Comparison of ENCODE assay signal across 29 cellular contexts in genomic region chr10:56856569-56856968, GRCh38.
"Had no signal": no experiment of that assay in that cellular context is flagged by ENCODE, and none has a peak within 500 bp of the region (broad histone marks: within the 10 kb centered on the region; RNA-seq: fewer than 3 reads in every experiment).

No MANE protein-coding gene starts in this region.

- H3K4me1 ChIP-seq: esophagus squamous epithelium, gastrocnemius medialis, heart left ventricle, left lung, lower lobe of right lung had no signal

- H3K27ac Mint-ChIP-seq: endodermal cell; immature natural killer cell; mesothelial cell of epicardium; naive B cell; naive thymus-derived CD8-positive, alpha-beta T cell had no signal

- H3K9me3 Mint-ChIP-seq: endodermal cell, mesothelial cell of epicardium, naive B cell had no signal

- H3K27me3 Mint-ChIP-seq: naive B cell; naive thymus-derived CD8-positive, alpha-beta T cell had no signal

- H3K27ac ChIP-seq: coronary artery, dorsolateral prefrontal cortex, epithelial cell of prostate, esophagus squamous epithelium, gastrocnemius medialis, heart left ventricle, hepatocyte, left lung, lower lobe of right lung had no signal

- H3K9me3 ChIP-seq: esophagus squamous epithelium, gastrocnemius medialis, heart left ventricle, lower lobe of right lung, mucosa of descending colon had no signal

- H3K36me3 Mint-ChIP-seq: immature natural killer cell; mesothelial cell of epicardium; naive B cell; naive thymus-derived CD8-positive, alpha-beta T cell had no signal

- H3K4me2 ChIP-seq: hepatocyte had no signal

- H3K36me3 ChIP-seq: esophagus squamous epithelium, gastrocnemius medialis, heart left ventricle, left lung, lower lobe of right lung had no signal

- H3K4me3 Mint-ChIP-seq: endodermal cell; immature natural killer cell; mesothelial cell of epicardium; naive B cell; naive thymus-derived CD8-positive, alpha-beta T cell had no signal

- H3K4me1 Mint-ChIP-seq: endodermal cell; immature natural killer cell; mesothelial cell of epicardium; naive B cell; naive thymus-derived CD8-positive, alpha-beta T cell had no signal

- H3K79me2 ChIP-seq: hepatocyte had no signal

- ATAC-seq: esophagus mucosa; gastrocnemius medialis; heart left ventricle; left cardiac atrium; left lung; left ventricle myocardium superior; lower lobe of right lung; mucosa of descending colon; naive thymus-derived CD8-positive, alpha-beta T cell had no signal

- DNase-seq: dermis blood vessel endothelial cell; dorsolateral prefrontal cortex; effector CD4-positive, alpha-beta T cell; effector memory CD4-positive, alpha-beta T cell; endodermal cell; erythroblast; esophagus squamous epithelium; foreskin fibroblast; foreskin melanocyte; gastrocnemius medialis; heart left ventricle; hypothalamus; immature natural killer cell; islet precursor cell; kidney; kidney glomerular epithelial cell; left cardiac atrium; left lung; left ventricle myocardium superior; lower lobe of right lung; mesenchymal stem cell; mucosa of descending colon; naive B cell; naive thymus-derived CD8-positive, alpha-beta T cell had no signal

- H2AFZ ChIP-seq: hepatocyte had no signal

- H3K4me3 ChIP-seq: coronary artery, dorsolateral prefrontal cortex, esophagus squamous epithelium, gastrocnemius medialis, heart left ventricle, hepatocyte, left lung, lower lobe of right lung, mucosa of descending colon had no signal

- H3K27me3 ChIP-seq: esophagus squamous epithelium, gastrocnemius medialis, heart left ventricle, hepatocyte, left lung had no signal
